ENCODE assay signal across 1 cellular context in the genomic region with DNA sequence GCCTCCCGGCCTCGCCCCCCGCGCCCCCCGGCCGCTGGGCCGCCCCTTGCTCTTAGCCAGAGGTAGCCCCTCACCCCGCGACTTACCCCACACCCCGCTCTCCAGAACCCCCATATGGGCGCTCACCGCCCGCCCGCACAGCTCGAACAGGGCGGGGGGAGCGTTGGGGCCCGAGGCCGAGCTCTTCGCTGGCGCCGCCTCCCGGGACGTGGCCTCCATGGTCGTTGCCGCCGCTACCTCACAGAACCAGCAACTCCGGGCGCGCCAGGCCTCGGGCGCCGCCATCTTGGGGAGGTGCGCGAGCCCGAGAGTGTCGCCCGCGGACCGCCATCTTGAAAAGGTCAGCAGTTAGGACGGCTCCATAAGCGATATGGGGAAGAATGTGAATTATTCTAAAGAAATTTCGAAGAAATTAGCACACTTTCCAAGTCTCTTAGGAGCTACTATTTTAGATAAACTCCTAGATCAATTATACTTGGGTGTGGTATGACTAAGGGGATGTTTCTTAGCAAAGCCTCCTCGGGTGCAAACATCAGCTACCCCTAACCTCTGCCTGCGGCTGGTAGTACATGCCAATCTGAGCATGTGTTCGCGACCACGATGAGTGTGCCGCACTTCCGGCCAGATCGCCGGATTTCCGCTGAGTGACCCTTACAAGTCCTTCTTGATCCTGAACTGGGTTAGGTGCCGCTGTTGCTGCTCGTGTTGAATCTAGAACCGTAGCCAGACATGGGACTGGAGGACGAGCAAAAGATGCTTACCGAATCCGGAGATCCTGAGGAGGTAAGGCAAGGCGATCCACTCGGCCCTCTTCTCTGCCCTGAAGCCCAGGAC.
A peak's percentile ranks its signal among the peaks of the same experiment; 100 is the strongest.
TF ChIP-seq lines count a peak whose summit lies in the region.

A gene with protein sequence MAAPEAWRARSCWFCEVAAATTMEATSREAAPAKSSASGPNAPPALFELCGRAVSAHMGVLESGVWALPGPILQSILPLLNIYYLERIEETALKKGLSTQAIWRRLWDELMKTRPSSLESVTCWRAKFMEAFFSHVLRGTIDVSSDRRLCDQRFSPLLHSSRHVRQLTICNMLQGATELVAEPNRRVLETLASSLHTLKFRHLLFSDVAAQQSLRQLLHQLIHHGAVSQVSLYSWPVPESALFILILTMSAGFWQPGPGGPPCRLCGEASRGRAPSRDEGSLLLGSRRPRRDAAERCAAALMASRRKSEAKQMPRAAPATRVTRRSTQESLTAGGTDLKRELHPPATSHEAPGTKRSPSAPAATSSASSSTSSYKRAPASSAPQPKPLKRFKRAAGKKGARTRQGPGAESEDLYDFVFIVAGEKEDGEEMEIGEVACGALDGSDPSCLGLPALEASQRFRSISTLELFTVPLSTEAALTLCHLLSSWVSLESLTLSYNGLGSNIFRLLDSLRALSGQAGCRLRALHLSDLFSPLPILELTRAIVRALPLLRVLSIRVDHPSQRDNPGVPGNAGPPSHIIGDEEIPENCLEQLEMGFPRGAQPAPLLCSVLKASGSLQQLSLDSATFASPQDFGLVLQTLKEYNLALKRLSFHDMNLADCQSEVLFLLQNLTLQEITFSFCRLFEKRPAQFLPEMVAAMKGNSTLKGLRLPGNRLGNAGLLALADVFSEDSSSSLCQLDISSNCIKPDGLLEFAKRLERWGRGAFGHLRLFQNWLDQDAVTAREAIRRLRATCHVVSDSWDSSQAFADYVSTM (minus strand): TSS at position 579 of the 834 bp plus-strand sequence. CDS start 294 bp downstream, at position 285.
A gene (plus strand): TSS at position 661 of the 834 bp plus-strand sequence. CDS start 69 bp downstream, at position 730.

TF ChIP-seq in K562, 482 proteins besides CTCF, POLR2A, EP300 and RAD21 (continued from another document):
- TF ChIP-seq, protein P1, sequence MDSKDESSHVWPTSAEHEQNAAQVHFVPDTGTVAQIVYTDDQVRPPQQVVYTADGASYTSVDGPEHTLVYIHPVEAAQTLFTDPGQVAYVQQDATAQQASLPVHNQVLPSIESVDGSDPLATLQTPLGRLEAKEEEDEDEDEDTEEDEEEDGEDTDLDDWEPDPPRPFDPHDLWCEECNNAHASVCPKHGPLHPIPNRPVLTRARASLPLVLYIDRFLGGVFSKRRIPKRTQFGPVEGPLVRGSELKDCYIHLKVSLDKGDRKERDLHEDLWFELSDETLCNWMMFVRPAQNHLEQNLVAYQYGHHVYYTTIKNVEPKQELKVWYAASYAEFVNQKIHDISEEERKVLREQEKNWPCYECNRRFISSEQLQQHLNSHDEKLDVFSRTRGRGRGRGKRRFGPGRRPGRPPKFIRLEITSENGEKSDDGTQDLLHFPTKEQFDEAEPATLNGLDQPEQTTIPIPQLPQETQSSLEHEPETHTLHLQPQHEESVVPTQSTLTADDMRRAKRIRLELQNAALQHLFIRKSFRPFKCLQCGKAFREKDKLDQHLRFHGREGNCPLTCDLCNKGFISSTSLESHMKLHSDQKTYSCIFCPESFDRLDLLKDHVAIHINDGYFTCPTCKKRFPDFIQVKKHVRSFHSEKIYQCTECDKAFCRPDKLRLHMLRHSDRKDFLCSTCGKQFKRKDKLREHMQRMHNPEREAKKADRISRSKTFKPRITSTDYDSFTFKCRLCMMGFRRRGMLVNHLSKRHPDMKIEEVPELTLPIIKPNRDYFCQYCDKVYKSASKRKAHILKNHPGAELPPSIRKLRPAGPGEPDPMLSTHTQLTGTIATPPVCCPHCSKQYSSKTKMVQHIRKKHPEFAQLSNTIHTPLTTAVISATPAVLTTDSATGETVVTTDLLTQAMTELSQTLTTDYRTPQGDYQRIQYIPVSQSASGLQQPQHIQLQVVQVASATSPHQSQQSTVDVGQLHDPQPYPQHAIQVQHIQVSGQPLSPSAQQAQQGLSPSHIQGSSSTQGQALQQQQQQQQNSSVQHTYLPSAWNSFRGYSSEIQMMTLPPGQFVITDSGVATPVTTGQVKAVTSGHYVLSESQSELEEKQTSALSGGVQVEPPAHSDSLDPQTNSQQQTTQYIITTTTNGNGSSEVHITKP (IDR thresholded peaks at IDR 0.05; ENCODE audit: partially characterized antibody): peak; percentile 100
- TF ChIP-seq, protein P2, sequence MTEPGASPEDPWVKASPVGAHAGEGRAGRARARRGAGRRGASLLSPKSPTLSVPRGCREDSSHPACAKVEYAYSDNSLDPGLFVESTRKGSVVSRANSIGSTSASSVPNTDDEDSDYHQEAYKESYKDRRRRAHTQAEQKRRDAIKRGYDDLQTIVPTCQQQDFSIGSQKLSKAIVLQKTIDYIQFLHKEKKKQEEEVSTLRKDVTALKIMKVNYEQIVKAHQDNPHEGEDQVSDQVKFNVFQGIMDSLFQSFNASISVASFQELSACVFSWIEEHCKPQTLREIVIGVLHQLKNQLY (CRISPR knock-in tag; conservative IDR thresholded peaks at IDR 0.05): no peak
- TF ChIP-seq ZNF436 (CRISPR knock-in tag; IDR thresholded peaks at IDR 0.05) (peak; percentile 56; the same call in 1 of the 2 replicates), ARHGAP35 (IDR thresholded peaks at IDR 0.05; ENCODE audit: partially characterized antibody) (no peak), ZNF24 (IDR thresholded peaks at IDR 0.05) (no peak), NBN (IDR thresholded peaks at IDR 0.05; ENCODE audit: low read depth) (no peak; the same call in 1 of the 2 replicates), PRMT5 (CRISPR knock-in tag; IDR thresholded peaks at IDR 0.05) (no peak), TAF9B (IDR thresholded peaks at IDR 0.05; ENCODE audit: partially characterized antibody) (peak; percentile 85), HIVEP1 (CRISPR knock-in tag; IDR thresholded peaks at IDR 0.05) (no peak)
- TF ChIP-seq, protein P3, sequence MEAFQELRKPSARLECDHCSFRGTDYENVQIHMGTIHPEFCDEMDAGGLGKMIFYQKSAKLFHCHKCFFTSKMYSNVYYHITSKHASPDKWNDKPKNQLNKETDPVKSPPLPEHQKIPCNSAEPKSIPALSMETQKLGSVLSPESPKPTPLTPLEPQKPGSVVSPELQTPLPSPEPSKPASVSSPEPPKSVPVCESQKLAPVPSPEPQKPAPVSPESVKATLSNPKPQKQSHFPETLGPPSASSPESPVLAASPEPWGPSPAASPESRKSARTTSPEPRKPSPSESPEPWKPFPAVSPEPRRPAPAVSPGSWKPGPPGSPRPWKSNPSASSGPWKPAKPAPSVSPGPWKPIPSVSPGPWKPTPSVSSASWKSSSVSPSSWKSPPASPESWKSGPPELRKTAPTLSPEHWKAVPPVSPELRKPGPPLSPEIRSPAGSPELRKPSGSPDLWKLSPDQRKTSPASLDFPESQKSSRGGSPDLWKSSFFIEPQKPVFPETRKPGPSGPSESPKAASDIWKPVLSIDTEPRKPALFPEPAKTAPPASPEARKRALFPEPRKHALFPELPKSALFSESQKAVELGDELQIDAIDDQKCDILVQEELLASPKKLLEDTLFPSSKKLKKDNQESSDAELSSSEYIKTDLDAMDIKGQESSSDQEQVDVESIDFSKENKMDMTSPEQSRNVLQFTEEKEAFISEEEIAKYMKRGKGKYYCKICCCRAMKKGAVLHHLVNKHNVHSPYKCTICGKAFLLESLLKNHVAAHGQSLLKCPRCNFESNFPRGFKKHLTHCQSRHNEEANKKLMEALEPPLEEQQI (IDR thresholded peaks at IDR 0.05): no peak
- TF ChIP-seq, protein P4, sequence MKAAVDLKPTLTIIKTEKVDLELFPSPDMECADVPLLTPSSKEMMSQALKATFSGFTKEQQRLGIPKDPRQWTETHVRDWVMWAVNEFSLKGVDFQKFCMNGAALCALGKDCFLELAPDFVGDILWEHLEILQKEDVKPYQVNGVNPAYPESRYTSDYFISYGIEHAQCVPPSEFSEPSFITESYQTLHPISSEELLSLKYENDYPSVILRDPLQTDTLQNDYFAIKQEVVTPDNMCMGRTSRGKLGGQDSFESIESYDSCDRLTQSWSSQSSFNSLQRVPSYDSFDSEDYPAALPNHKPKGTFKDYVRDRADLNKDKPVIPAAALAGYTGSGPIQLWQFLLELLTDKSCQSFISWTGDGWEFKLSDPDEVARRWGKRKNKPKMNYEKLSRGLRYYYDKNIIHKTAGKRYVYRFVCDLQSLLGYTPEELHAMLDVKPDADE (conservative IDR thresholded peaks at IDR 0.05; ENCODE audit: control insufficient read depth, low read depth, low read length): peak; percentile 90
- TF ChIP-seq, protein P5, sequence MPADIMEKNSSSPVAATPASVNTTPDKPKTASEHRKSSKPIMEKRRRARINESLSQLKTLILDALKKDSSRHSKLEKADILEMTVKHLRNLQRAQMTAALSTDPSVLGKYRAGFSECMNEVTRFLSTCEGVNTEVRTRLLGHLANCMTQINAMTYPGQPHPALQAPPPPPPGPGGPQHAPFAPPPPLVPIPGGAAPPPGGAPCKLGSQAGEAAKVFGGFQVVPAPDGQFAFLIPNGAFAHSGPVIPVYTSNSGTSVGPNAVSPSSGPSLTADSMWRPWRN (IDR thresholded peaks at IDR 0.05; ENCODE audit: low read depth): peak; percentile 59
- TF ChIP-seq, protein P6, sequence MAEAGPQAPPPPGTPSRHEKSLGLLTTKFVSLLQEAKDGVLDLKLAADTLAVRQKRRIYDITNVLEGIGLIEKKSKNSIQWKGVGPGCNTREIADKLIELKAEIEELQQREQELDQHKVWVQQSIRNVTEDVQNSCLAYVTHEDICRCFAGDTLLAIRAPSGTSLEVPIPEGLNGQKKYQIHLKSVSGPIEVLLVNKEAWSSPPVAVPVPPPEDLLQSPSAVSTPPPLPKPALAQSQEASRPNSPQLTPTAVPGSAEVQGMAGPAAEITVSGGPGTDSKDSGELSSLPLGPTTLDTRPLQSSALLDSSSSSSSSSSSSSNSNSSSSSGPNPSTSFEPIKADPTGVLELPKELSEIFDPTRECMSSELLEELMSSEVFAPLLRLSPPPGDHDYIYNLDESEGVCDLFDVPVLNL (CRISPR knock-in tag; IDR thresholded peaks at IDR 0.05; ENCODE audit: low read depth): no peak
